In the genomic region with DNA sequence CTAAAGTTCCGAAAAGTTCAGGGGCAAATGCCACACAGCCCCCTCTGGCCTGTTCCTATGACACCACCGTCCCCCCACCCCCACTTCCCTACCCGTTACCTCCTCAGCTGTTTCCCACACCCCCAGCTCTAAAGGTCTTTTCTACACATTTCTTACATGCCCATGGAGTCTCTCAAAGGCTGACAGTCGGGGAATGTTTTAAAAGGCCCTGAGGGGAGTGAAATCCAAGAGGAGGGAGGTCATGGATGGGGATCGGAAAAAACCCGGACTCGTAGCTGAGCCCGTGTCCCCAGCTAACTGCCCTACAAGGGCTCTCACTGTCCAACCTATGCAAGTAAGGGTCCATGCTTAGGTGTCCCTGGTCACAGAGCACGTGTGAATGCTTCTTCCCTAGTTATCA, we compare ENCODE assay signal across 26 cellular contexts. TPM values are rescaled to one million over a fixed set of nuclear protein-coding genes. Genes with fewer than 3 reads are reported as not detected.
"Had no signal": no experiment of that assay in that cellular context is flagged by ENCODE, and none has a peak within 500 bp of the region (broad histone marks: within the 10 kb centered on the region; RNA-seq: fewer than 3 reads in every experiment).

No MANE protein-coding gene starts in this region.

- H3K4me1 ChIP-seq: left ventricle myocardium inferior, right atrium auricular region, right lobe of liver, suprapubic skin, tibial artery, uterus had no signal

- H3K27ac ChIP-seq: left ventricle myocardium inferior, neutrophil, ovary, right atrium auricular region, right lobe of liver, suprapubic skin, thoracic aorta, tibial artery, uterus had no signal

- H3K4me3 ChIP-seq: left ventricle myocardium inferior, lung, mucosa of descending colon, ovary, right atrium auricular region, right lobe of liver, suprapubic skin, thoracic aorta, tibial artery, uterus had no signal

- ATAC-seq: left colon; mucosa of descending colon; naive thymus-derived CD8-positive, alpha-beta T cell; right lobe of liver; stimulated activated effector memory CD8-positive, alpha-beta T cell treated with anti-CD3 and anti-CD28 coated beads, Interleukin-12 subunit alpha, Interleukin-12 subunit beta, amount 100 ng/mL, for 72 hours had no signal

- H3K9me3 ChIP-seq: left ventricle myocardium inferior, mucosa of descending colon, neutrophil, ovary, right atrium auricular region, right lobe of liver, suprapubic skin, thoracic aorta, tibial artery, uterus had no signal

- DNase-seq: head of caudate nucleus; hippocampal formation; kidney; left colon; left ventricle myocardium inferior; midbrain; mucosa of descending colon; naive thymus-derived CD8-positive, alpha-beta T cell; occipital lobe; ovary; right lobe of liver; stimulated activated CD4-positive, alpha-beta T cell treated with anti-CD3 and anti-CD28 coated beads, Interleukin-4, amount 100 ng/mL, for 24 hours; stimulated activated naive CD4-positive, alpha-beta T cell; tibial artery; uterus had no signal

- H3K36me3 ChIP-seq: left ventricle myocardium inferior, neutrophil, ovary, right atrium auricular region, right lobe of liver, suprapubic skin, thoracic aorta, tibial artery, uterus had no signal

- H3K27me3 ChIP-seq: neutrophil, ovary, right atrium auricular region, right lobe of liver, suprapubic skin, tibial artery, uterus had no signal

RNA-seq across cellular contexts. Expression of a gene that starts 9.8 kb away (rescaled TPM):
- total RNA-seq: left ventricle myocardium inferior; mesenteric fat pad; naive thymus-derived CD8-positive, alpha-beta T cell; neural crest cell; pulmonary artery endothelial cell; right atrium auricular region; right lobe of liver; skeletal muscle tissue; subcutaneous adipose tissue had no signal
